8 cellular contexts compared by ENCODE assay signal in genomic region chr9:97237311-97237786, GRCh38.
A peak's percentile ranks its signal among the peaks of the same experiment; 100 is the strongest.
DNase-seq lines count a peak whose midpoint lies in the region; ATAC-seq and TF ChIP-seq lines count a peak whose summit lies in the region.

No MANE protein-coding gene starts in this region.

- H3K27me3 ChIP-seq in gastroesophageal sphincter = no peaks in the 10 kb centered on the region
- no peaks in the 10 kb centered on the region for H3K27me3 ChIP-seq in gastrocnemius medialis

- intact Hi-C loops in gastrocnemius medialis (cut with DNase I; ENCODE audit: low total_unique reads) = no loop called here

- TF ChIP-seq POLR2A in gastroesophageal sphincter (IDR thresholded peaks at IDR 0.05) (no peak), gastrocnemius medialis (IDR thresholded peaks at IDR 0.05) (no peak)

- H3K4me1 ChIP-seq in gastroesophageal sphincter = peaks cover 0 to 21% (median 6%) of the 10 kb centered on the region in 3 donors
- peaks cover 7 to 10% of the 10 kb centered on the region in 2 donors for H3K4me1 ChIP-seq in gastrocnemius medialis

- H3K9me3 ChIP-seq in T-helper 17 cell (ENCODE audit: control insufficient read depth, low read length, poor library complexity, severe bottlenecking) = no peaks in the 10 kb centered on the region
- no peaks in the 10 kb centered on the region for H3K9me3 ChIP-seq in gastroesophageal sphincter
- no peaks in the 10 kb centered on the region for H3K9me3 ChIP-seq in gastrocnemius medialis

- H3K36me3 Mint-ChIP-seq in T-helper 17 cell (ENCODE audit: low read depth) = no peaks in the 10 kb centered on the region

- peak overlapping the region; percentile 94 for H3K27ac Mint-ChIP-seq in T-helper 17 cell

- H3K36me3 ChIP-seq in gastroesophageal sphincter (no peaks in the 10 kb centered on the region), gastrocnemius medialis (no peaks in the 10 kb centered on the region)

- no peak for DNase-seq in HFF-Myc (ENCODE audit: extremely low read depth, low read depth)
- DNase-seq in T-helper 17 cell = no peak
- DNase-seq in gastrocnemius medialis = no peak
- no peak for DNase-seq in RPMI8226
- DNase-seq in GM03348 (ENCODE audit: low spot score) = no peak
- DNase-seq in stimulated activated CD4-positive, alpha-beta T cell treated with anti-CD3 and anti-CD28 coated beads, Interleukin-4, amount 100 ng/mL, for 24 hours = no peak
- DNase-seq in activated CD8-positive, alpha-beta memory T cell treated with anti-CD3 and anti-CD28 coated beads for 24 hours = no peak

- WGBS in gastroesophageal sphincter (ENCODE audit: low coverage in 1 of 2), 2 donors = 60 to 68% methylated on average over 10 to 18 of the region's 23 CpGs

- peak overlapping the region; percentile 96 for H3K4me3 Mint-ChIP-seq in T-helper 17 cell

- peaks cover 22% of the 10 kb centered on the region for H3K4me1 Mint-ChIP-seq in T-helper 17 cell

- ATAC-seq in T-helper 17 cell (no peak), gastroesophageal sphincter (no peak), gastrocnemius medialis (no peak)

- no peak for TF ChIP-seq CTCF in HFF-Myc (IDR thresholded peaks at IDR 0.05; ENCODE audit: low read depth, low read length, missing control alignments)
- TF ChIP-seq CTCF in gastroesophageal sphincter (IDR thresholded peaks at IDR 0.05) = no peak
- no peak for TF ChIP-seq CTCF in gastrocnemius medialis (IDR thresholded peaks at IDR 0.05 in 4 of 5, conservative IDR thresholded peaks at IDR 0.05 in 1 of 5)

- peak overlapping the region in 2 of 4 donors; percentile 86 to 90 for H3K27ac ChIP-seq in gastroesophageal sphincter
- no peak overlapping the region for H3K27ac ChIP-seq in gastrocnemius medialis

- in situ Hi-C loops in gastrocnemius medialis (cut with MboI; ENCODE audit: low sequenced_read_pairs in 4 of 4) = loop anchor here in 1 of 4 donors (25.0 kb wide), 1 partner anchor 375 kb away; the partner anchor contains the start of gene ZNF782

- no peaks in the 10 kb centered on the region for H3K27me3 Mint-ChIP-seq in T-helper 17 cell

- no peak for TF ChIP-seq EP300 in gastroesophageal sphincter (IDR thresholded peaks at IDR 0.05)

- H3K4me3 ChIP-seq in HFF-Myc (replicated peaks; ENCODE audit: low read depth, low read length) = peak overlapping the region; percentile 55
- peak overlapping the region; percentile 57 to 64 for H3K4me3 ChIP-seq in gastroesophageal sphincter
- peak overlapping the region in 3 of 4 donors; percentile 73 to 79 (median 79) for H3K4me3 ChIP-seq in gastrocnemius medialis
